Comparison of ENCODE assay signal across 14 cellular contexts in genomic region chr16:82034981-82035612, GRCh38. TPM values are rescaled to one million over a fixed set of nuclear protein-coding genes. Genes with fewer than 3 reads are reported as not detected.
DNase-seq lines count a peak whose midpoint lies in the region; ATAC-seq and TF ChIP-seq lines count a peak whose summit lies in the region.
"Had no signal": no experiment of that assay in that cellular context is flagged by ENCODE, and none has a peak within 500 bp of the region (broad histone marks: within the 10 kb centered on the region; RNA-seq: fewer than 3 reads in every experiment).

TSS of gene HSD17B2 (plus strand) at chr16:82035253. CDS start at chr16:82035425, 172 bp downstream.

- H3F3A ChIP-seq in SK-N-SH (replicated peaks; ENCODE audit: insufficient read depth): no peaks in the 10 kb centered on the region

- no peaks in the 10 kb centered on the region for H3K36me3 Mint-ChIP-seq in activated naive CD8-positive, alpha-beta T cell treated with anti-CD3 and anti-CD28 coated beads for 36 hours
- H3K36me3 Mint-ChIP-seq: activated naive CD4-positive, alpha-beta T cell treated with anti-CD3 and anti-CD28 coated beads, Interleukin-2, amount 50 U/mL, for 72 hours; T-cell had no signal

- no peak for TF ChIP-seq CTCF in SK-N-SH (IDR thresholded peaks at IDR 0.05)
- no peak for TF ChIP-seq CTCF in choroid plexus epithelial cell (conservative IDR thresholded peaks at IDR 0.05; ENCODE audit: low read depth, low read length)
- TF ChIP-seq CTCF in liver (IDR thresholded peaks at IDR 0.05; ENCODE audit: low read depth, low read length, missing input control): no peak

- H3K4me2 ChIP-seq in SK-N-SH: peak within 1 kb of the TSS; percentile 43; the same call in 1 of the 2 replicates
- H3K4me2 ChIP-seq: KMS-11 had no signal

- TF ChIP-seq EP300 in SK-N-SH (IDR thresholded peaks at IDR 0.05; ENCODE audit: borderline replicate concordance in 1 of 2, low read depth in 1 of 2, low read length in 1 of 2): no peak

- H3K27me3 Mint-ChIP-seq in activated naive CD8-positive, alpha-beta T cell treated with anti-CD3 and anti-CD28 coated beads for 36 hours: peaks cover 13% of the 10 kb centered on the region

- CTCF ChIA-PET in SK-N-SH (lab: Yijun Ruan, JAX): no interaction called here

- intact Hi-C loops in sciatic nerve (cut with DNase I): no loop called here

- ATAC-seq in SK-N-SH treated with all-trans-retinoic acid at 6 μM for 48 hours (no peak), sciatic nerve (no peak)
- ATAC-seq: activated CD8-positive, alpha-beta T cell treated with anti-CD3 and anti-CD28 coated beads, Interleukin-2, amount 10 ng/mL, durations not matched to agents 7 days and 5 days; activated naive CD4-positive, alpha-beta T cell treated with anti-CD3 and anti-CD28 coated beads, Interleukin-2, amount 50 U/mL, for 72 hours; T-cell had no signal

- H2AFZ ChIP-seq in SK-N-SH (ENCODE audit: low read depth): no peak within 1 kb of the TSS
- H2AFZ ChIP-seq: parathyroid adenoma had no signal

- H3K27ac Mint-ChIP-seq in activated naive CD8-positive, alpha-beta T cell treated with anti-CD3 and anti-CD28 coated beads for 36 hours: no peak within 1 kb of the TSS
- H3K27ac Mint-ChIP-seq: activated CD8-positive, alpha-beta T cell treated with anti-CD3 and anti-CD28 coated beads, Interleukin-2, amount 10 ng/mL, durations not matched to agents 7 days and 5 days; activated naive CD4-positive, alpha-beta T cell treated with anti-CD3 and anti-CD28 coated beads, Interleukin-2, amount 50 U/mL, for 72 hours; T-cell had no signal

- H3K9ac ChIP-seq in SK-N-SH (no peak within 1 kb of the TSS), liver (ENCODE audit: low read depth in 1 of 2, low read length in 2 of 2) (peak within 1 kb of the TSS; percentile 96 to 97)
- H3K9ac ChIP-seq: KMS-11, parathyroid adenoma had no signal

- TF ChIP-seq RAD21 in SK-N-SH (IDR thresholded peaks at IDR 0.05; ENCODE audit: low read length) (no peak), liver (IDR thresholded peaks at IDR 0.05) (peak; percentile 39 to 51)

- H3K9me2 ChIP-seq in SK-N-SH: no peaks in the 10 kb centered on the region

- POLR2A ChIA-PET in SK-N-SH (lab: Yijun Ruan, JAX): no interaction called here

- H3K27me3 ChIP-seq in SK-N-SH (ENCODE audit: insufficient read depth) (no peaks in the 10 kb centered on the region; the same call in 1 of the 2 replicates), liver (ENCODE audit: control insufficient read depth in 4 of 4, insufficient read depth in 4 of 4, low read length in 3 of 4) (no peaks in the 10 kb centered on the region)

- no peaks in the 10 kb centered on the region for H4K20me1 ChIP-seq in SK-N-SH (ENCODE audit: insufficient read depth)

- no peak within 1 kb of the TSS for H3K27ac ChIP-seq in SK-N-SH (ENCODE audit: low read depth in 2 of 2, low read length in 1 of 2)
- peak within 1 kb of the TSS; percentile 89 to 95 for H3K27ac ChIP-seq in liver (ENCODE audit: low read depth in 1 of 2, low read length in 2 of 2)
- H3K27ac ChIP-seq: KMS-11, parathyroid adenoma had no signal

- H3K79me2 ChIP-seq in SK-N-SH (ENCODE audit: insufficient read depth): no peaks in the 10 kb centered on the region
- H3K79me2 ChIP-seq: parathyroid adenoma had no signal

- no peaks in the 10 kb centered on the region for H3K4me1 Mint-ChIP-seq in activated naive CD8-positive, alpha-beta T cell treated with anti-CD3 and anti-CD28 coated beads for 36 hours
- H3K4me1 Mint-ChIP-seq: T-cell had no signal

- no peak within 1 kb of the TSS for H3K4me3 ChIP-seq in SK-N-SH (ENCODE audit: low read depth in 2 of 2, low read length in 1 of 2)
- H3K4me3 ChIP-seq in choroid plexus epithelial cell (ENCODE audit: low read depth, low read length): no peak within 1 kb of the TSS
- peak within 1 kb of the TSS; percentile 66 to 92 (median 87) for H3K4me3 ChIP-seq in liver (ENCODE audit: low read depth in 1 of 3, low read length in 3 of 3)

- 25% methylated on average over 6 of the region's 6 CpGs for WGBS in SK-N-SH (ENCODE audit: low lambda C conversion rate)
- WGBS in liver: 28% methylated on average over 6 of the region's 6 CpGs

- DNase-seq in SK-N-SH (no peak), choroid plexus epithelial cell (ENCODE audit: low read depth) (peak; percentile 27), NCI-H187 (lab: John Stamatoyannopoulos, UW) (no peak), sciatic nerve (ENCODE audit: low spot score) (no peak)
- DNase-seq in activated T-cell treated with anti-CD3 and anti-CD28 coated beads, Interleukin-2, amount 50 U/mL, for 48 hours: no peak
- no peak for DNase-seq in activated naive CD8-positive, alpha-beta T cell treated with anti-CD3 and anti-CD28 coated beads for 36 hours
- DNase-seq: activated CD8-positive, alpha-beta T cell treated with anti-CD3 and anti-CD28 coated beads, Interleukin-2, amount 10 ng/mL, durations not matched to agents 7 days and 5 days; NCI-H510A treated with DMSO at 0.1 percent for 48 hours; T-cell had no signal

- H3K9me3 ChIP-seq in SK-N-SH (no peaks in the 10 kb centered on the region), liver (ENCODE audit: control insufficient read depth in 4 of 4, low read length in 3 of 4) (no peaks in the 10 kb centered on the region)

- no peak within 1 kb of the TSS for H3K4me3 Mint-ChIP-seq in activated naive CD8-positive, alpha-beta T cell treated with anti-CD3 and anti-CD28 coated beads for 36 hours
- H3K4me3 Mint-ChIP-seq: activated CD8-positive, alpha-beta T cell treated with anti-CD3 and anti-CD28 coated beads, Interleukin-2, amount 10 ng/mL, durations not matched to agents 7 days and 5 days; T-cell had no signal

- H3K36me3 ChIP-seq in SK-N-SH (replicated peaks in 1 of 2; ENCODE audit: control insufficient read depth in 1 of 2, insufficient read depth in 2 of 2, low read length in 1 of 2) (no peaks in the 10 kb centered on the region), liver (ENCODE audit: control insufficient read depth in 4 of 4, insufficient read depth in 3 of 4, low read depth in 1 of 4, low read length in 3 of 4) (no peaks in the 10 kb centered on the region)

- H3K4me1 ChIP-seq in SK-N-SH (ENCODE audit: control insufficient read depth in 1 of 2, insufficient read depth in 2 of 2, low read depth in 1 of 2, low read length in 1 of 2) (no peaks in the 10 kb centered on the region; a peak in 1 of 4 replicates), liver (ENCODE audit: control insufficient read depth in 4 of 4, insufficient read depth in 4 of 4, low read length in 3 of 4) (peaks cover 10 to 41% (median 26%) of the 10 kb centered on the region in 4 donors)
- H3K4me1 ChIP-seq: parathyroid adenoma had no signal

- no peaks in the 10 kb centered on the region for H3K9me3 Mint-ChIP-seq in activated naive CD8-positive, alpha-beta T cell treated with anti-CD3 and anti-CD28 coated beads for 36 hours
- H3K9me3 Mint-ChIP-seq: activated naive CD4-positive, alpha-beta T cell treated with anti-CD3 and anti-CD28 coated beads, Interleukin-2, amount 50 U/mL, for 72 hours; T-cell had no signal

TF ChIP-seq in SK-N-SH, 30 proteins besides CTCF, POLR2A, EP300 and RAD21:
- TF ChIP-seq FOXJ3 (CRISPR knock-in tag; IDR thresholded peaks at IDR 0.05): no peak
- no peak for TF ChIP-seq MAX (IDR thresholded peaks at IDR 0.05; ENCODE audit: low read depth)
- TF ChIP-seq EZH2phosphoT487 (IDR thresholded peaks at IDR 0.05; ENCODE audit: borderline replicate concordance, low read depth): no peak
- no peak for TF ChIP-seq NFIC (IDR thresholded peaks at IDR 0.05; ENCODE audit: borderline replicate concordance)
- TF ChIP-seq POLR2AphosphoS5 (IDR thresholded peaks at IDR 0.05; ENCODE audit: low read depth, low read length): no peak

TF ChIP-seq in SK-N-SH treated with all-trans-retinoic acid at 6 μM for 48 hours, 23 proteins besides CTCF, POLR2A, EP300 and RAD21 (continues in another document):
- no peak for TF ChIP-seq ZFP30 (CRISPR knock-in tag; IDR thresholded peaks at IDR 0.05)
- no peak for TF ChIP-seq PATZ1 (CRISPR knock-in tag; IDR thresholded peaks at IDR 0.05; ENCODE audit: borderline replicate concordance)
- TF ChIP-seq RARB (CRISPR knock-in tag; IDR thresholded peaks at IDR 0.05): no peak

TF ChIP-seq in liver, 16 proteins besides CTCF, POLR2A, EP300 and RAD21 (continues in another document):
- TF ChIP-seq ATF3 (IDR thresholded peaks at IDR 0.05): peak; percentile 40
- TF ChIP-seq FOXA1 (IDR thresholded peaks at IDR 0.05): no peak
- TF ChIP-seq HNF4G (IDR thresholded peaks at IDR 0.05): no peak
- peak; percentile 41 for TF ChIP-seq REST (IDR thresholded peaks at IDR 0.05)
- TF ChIP-seq GABPA (IDR thresholded peaks at IDR 0.05 in 1 of 2, conservative IDR thresholded peaks at IDR 0.05 in 1 of 2): peak in 1 of 2 donors; percentile 26

RNA-seq across cellular contexts. Expression of gene HSD17B2, which starts in this region (rescaled TPM):
- polyA plus RNA-seq in SK-N-SH (2012; rRNA removed): not detected in 2 replicates
- polyA plus RNA-seq in SK-N-SH (2012; cell fraction: cytosol; rRNA removed): 0.03 and 0.05 TPM in 2 replicates
- 0.04 TPM in 1 of 2 replicates, not detected in the other for polyA plus RNA-seq in SK-N-SH (2012; cell fraction: nucleus; rRNA removed)
- 100 to 1,000 TPM in 1 of 2 donors, 10 to 100 TPM in 1; 47.7 to 126 TPM for total RNA-seq in liver
- 100 to 1,000 TPM in 1 of 2 donors, 10 to 100 TPM in 1; 83.4 to 123 TPM for polyA plus RNA-seq in liver
- total RNA-seq in activated naive CD8-positive, alpha-beta T cell treated with anti-CD3 and anti-CD28 coated beads for 36 hours: not detected
- not detected for total RNA-seq in sciatic nerve
- total RNA-seq: activated CD8-positive, alpha-beta T cell treated with anti-CD3 and anti-CD28 coated beads, Interleukin-2, amount 10 ng/mL, durations not matched to agents 7 days and 5 days; activated naive CD4-positive, alpha-beta T cell treated with anti-CD3 and anti-CD28 coated beads, Interleukin-2, amount 50 U/mL, for 72 hours; T-cell had no signal

Comparison
In these comparisons a context has a peak if more than half of its experiments do, and no peak if none do; other contexts are left out.
1. RNA of gene HSD17B2 (total RNA-seq): 47.7 to 126 TPM in liver; not detected in activated naive CD8-positive, alpha-beta T cell treated with anti-CD3 and anti-CD28 coated beads for 36 hours and not detected in sciatic nerve (single experiment); every median in the first group is over 10 times any median in the second.
2. RNA of gene HSD17B2 (polyA plus RNA-seq): 83.4 to 123 TPM in liver; 0.03 to 0.05 TPM in SK-N-SH; every median in the first group is over 10 times any median in the second.
3. H3K27ac ChIP-seq: peak in liver (2 of 2); none in SK-N-SH (0 of 2).
4. H3K4me3 ChIP-seq: peak in liver (3 of 3); none in SK-N-SH (0 of 2) and choroid plexus epithelial cell (single experiment).